Comparison of ENCODE assay signal across 9 cellular contexts in genomic region chr22:18905540-18906409, GRCh38. TPM values are rescaled to one million over a fixed set of nuclear protein-coding genes. Genes with fewer than 3 reads are reported as not detected.
DNase-seq lines count a peak whose midpoint lies in the region; ATAC-seq and TF ChIP-seq lines count a peak whose summit lies in the region.
"Had no signal": no experiment of that assay in that cellular context is flagged by ENCODE, and none has a peak within 500 bp of the region (broad histone marks: within the 10 kb centered on the region; RNA-seq: fewer than 3 reads in every experiment).

Gene DGCR6 (plus strand): TSS chr22:18906320. CDS start chr22:18906375, 55 bp downstream.

- peak within 1 kb of the TSS in 3 of 59 donors; percentile 28 to 43 (median 29) for H3K4me3 ChIP-seq in dorsolateral prefrontal cortex
- H3K4me3 ChIP-seq in thoracic aorta, result no peak within 1 kb of the TSS

- no peaks in the 10 kb centered on the region for H3K9me3 ChIP-seq in thoracic aorta

- H3K36me3 Mint-ChIP-seq in activated T-cell treated with anti-CD3 and anti-CD28 coated beads, Interleukin-2, amount 50 U/mL, for 4 hours (ENCODE audit: insufficient read depth), result no peaks in the 10 kb centered on the region

- H3K27ac ChIP-seq in dorsolateral prefrontal cortex (no peak within 1 kb of the TSS), thoracic aorta (no peak within 1 kb of the TSS)

- no peaks in the 10 kb centered on the region for H3K27me3 ChIP-seq in dorsolateral prefrontal cortex
- no peaks in the 10 kb centered on the region for H3K27me3 ChIP-seq in thoracic aorta (replicated peaks; ENCODE audit: insufficient read depth)

- H3K4me1 ChIP-seq in thoracic aorta (ENCODE audit: control insufficient read depth in 1 of 2, low read depth in 2 of 2), result no peaks in the 10 kb centered on the region

- DNase-seq in activated T-cell treated with anti-CD3 and anti-CD28 coated beads, Interleukin-2, amount 50 U/mL, for 4 hours, result no peak
- DNase-seq in activated T-cell treated with anti-CD3 and anti-CD28 coated beads, Interleukin-2, amount 50 U/mL, for 1 hour, result no peak
- DNase-seq in dorsolateral prefrontal cortex, result peak in 1 of 10 donors; percentile 43
- no peak for DNase-seq in thoracic aorta (ENCODE audit: low spot score)
- no peak for DNase-seq in activated CD4-positive, alpha-beta T cell treated with anti-CD3 and anti-CD28 coated beads for 1 hour

- no peaks in the 10 kb centered on the region for H3K4me1 Mint-ChIP-seq in activated T-cell treated with anti-CD3 and anti-CD28 coated beads, Interleukin-2, amount 50 U/mL, for 4 hours (ENCODE audit: low read depth)
- H3K4me1 Mint-ChIP-seq: nephron had no signal

- ATAC-seq in activated T-cell treated with anti-CD3 and anti-CD28 coated beads, Interleukin-2, amount 50 U/mL, for 4 hours, result peak; percentile 98
- ATAC-seq in HG03064 (IDR thresholded peaks at IDR 0.05; ENCODE audit: low read depth, unreplicated experiment) (peak; percentile 89), thoracic aorta (ENCODE audit: insufficient number of reproducible peaks, low FRiP score, low read depth) (peak; percentile 60), GM18870 (IDR thresholded peaks at IDR 0.05; ENCODE audit: unreplicated experiment) (no peak), HG02840 (IDR thresholded peaks at IDR 0.05; ENCODE audit: low FRiP score, unreplicated experiment) (no peak)

- H3K27me3 Mint-ChIP-seq in activated T-cell treated with anti-CD3 and anti-CD28 coated beads, Interleukin-2, amount 50 U/mL, for 4 hours (ENCODE audit: low read depth), result no peaks in the 10 kb centered on the region

- no peaks in the 10 kb centered on the region for H3K9me3 Mint-ChIP-seq in activated T-cell treated with anti-CD3 and anti-CD28 coated beads, Interleukin-2, amount 50 U/mL, for 4 hours
- H3K9me3 Mint-ChIP-seq: nephron had no signal

- no peak within 1 kb of the TSS for H3K4me3 Mint-ChIP-seq in activated T-cell treated with anti-CD3 and anti-CD28 coated beads, Interleukin-2, amount 50 U/mL, for 4 hours
- H3K4me3 Mint-ChIP-seq: nephron had no signal

- H3K36me3 ChIP-seq in thoracic aorta, result no peaks in the 10 kb centered on the region

- TF ChIP-seq CTCF in dorsolateral prefrontal cortex (IDR thresholded peaks at IDR 0.05 in 54 of 56, conservative IDR thresholded peaks at IDR 0.05 in 2 of 56; ENCODE audit: low read depth in 1 of 56, partially characterized antibody in 56 of 56), result no peak
- no peak for TF ChIP-seq CTCF in thoracic aorta (IDR thresholded peaks at IDR 0.05)

- intact Hi-C loops in dorsolateral prefrontal cortex (cut with DNase I), result no loop called here

RNA-seq across cellular contexts. Expression of gene DGCR6, which starts in this region (rescaled TPM):
- 1 to 10 TPM; 1.2 to 1.6 (median 1.4) TPM for total RNA-seq in activated T-cell treated with anti-CD3 and anti-CD28 coated beads, Interleukin-2, amount 50 U/mL, for 4 hours
- total RNA-seq in dorsolateral prefrontal cortex (10 to 100 TPM in 119 of 120 experiments, 1 to 10 TPM in 1; 8.4 to 98.3 (median 25.4) TPM), thoracic aorta (1 to 10 TPM; 2.6 to 4.9 TPM)

Comparison
In these comparisons a context has a peak if more than half of its experiments do, and no peak if none do; other contexts are left out.
1. ATAC-seq: peak in activated T-cell treated with anti-CD3 and anti-CD28 coated beads, Interleukin-2, amount 50 U/mL, for 4 hours (2 of 2), HG03064 (single experiment) and thoracic aorta (single experiment); none in GM18870 (single experiment) and HG02840 (single experiment).